Comparison of ENCODE assay signal across 16 cellular contexts in genomic region chrX:43003204-43003565, GRCh38.
A peak's percentile ranks its signal among the peaks of the same experiment; 100 is the strongest.
DNase-seq lines count a peak whose midpoint lies in the region; ATAC-seq and TF ChIP-seq lines count a peak whose summit lies in the region.
"Had no signal": no experiment of that assay in that cellular context is flagged by ENCODE, and none has a peak within 500 bp of the region (broad histone marks: within the 10 kb centered on the region; RNA-seq: fewer than 3 reads in every experiment).

No MANE protein-coding gene starts in this region.

- H3K27me3 ChIP-seq in colonic mucosa: no peaks in the 10 kb centered on the region
- H3K27me3 ChIP-seq: sigmoid colon had no signal

- H3K4me3 Mint-ChIP-seq in activated B cell treated with CpG ODN at 0.5 μM for 24 hours: no peak overlapping the region
- H3K4me3 Mint-ChIP-seq: activated CD8-positive, alpha-beta memory T cell treated with anti-CD3 and anti-CD28 coated beads, Interleukin-2, amount 10 ng/mL, durations not matched to agents 7 days and 5 days; natural killer cell had no signal

- no peak overlapping the region for H3K9ac ChIP-seq in colonic mucosa (ENCODE audit: low read depth in 2 of 2, low read length in 2 of 2)

- peaks cover 19% of the 10 kb centered on the region for H3K4me1 Mint-ChIP-seq in activated B cell treated with CpG ODN at 0.5 μM for 24 hours
- H3K4me1 Mint-ChIP-seq: natural killer cell had no signal

- peak overlapping the region; percentile 59 for H3K27ac Mint-ChIP-seq in activated B cell treated with CpG ODN at 0.5 μM for 24 hours
- H3K27ac Mint-ChIP-seq: activated CD8-positive, alpha-beta memory T cell treated with anti-CD3 and anti-CD28 coated beads, Interleukin-2, amount 10 ng/mL, durations not matched to agents 7 days and 5 days; activated naive CD4-positive, alpha-beta T cell treated with anti-CD3 and anti-CD28 coated beads, Interleukin-2, amount 50 U/mL, for 72 hours; natural killer cell had no signal

- ATAC-seq in GM18868 (IDR thresholded peaks at IDR 0.05; ENCODE audit: unreplicated experiment) (peak; percentile 33), GM21526 (IDR thresholded peaks at IDR 0.05; ENCODE audit: low FRiP score, unreplicated experiment) (peak; percentile 25), HG03025 (IDR thresholded peaks at IDR 0.05; ENCODE audit: low FRiP score, unreplicated experiment) (peak; percentile 34), activated B cell treated with CpG ODN at 0.5 μM for 24 hours (ENCODE audit: low read depth) (peak; percentile 34)
- ATAC-seq: activated CD8-positive, alpha-beta memory T cell treated with anti-CD3 and anti-CD28 coated beads, Interleukin-2, amount 10 ng/mL, durations not matched to agents 7 days and 5 days; activated naive CD4-positive, alpha-beta T cell treated with anti-CD3 and anti-CD28 coated beads, Interleukin-2, amount 50 U/mL, for 72 hours; left lobe of liver; natural killer cell had no signal

- DNase-seq in activated B cell treated with CpG ODN at 0.5 μM for 24 hours (no peak), COLO668 (lab: John Stamatoyannopoulos, UW; ENCODE audit: unreplicated experiment) (no peak), GM19238 (ENCODE audit: insufficient read length, low spot score) (no peak), colonic mucosa (no peak), GF-D8 (lab: John Stamatoyannopoulos, UW) (no peak)
- DNase-seq: activated CD8-positive, alpha-beta memory T cell treated with anti-CD3 and anti-CD28 coated beads, Interleukin-2, amount 10 ng/mL, durations not matched to agents 7 days and 5 days; caudate nucleus; natural killer cell; NCI-H2107; NK-92 treated with Interleukin-12 subunit alpha and Interleukin-12 subunit beta, amount 100 ng/mL, for 24 hours; sigmoid colon had no signal

- CTCF ChIA-PET in activated B cell treated with CpG ODN at 0.5 μM for 24 hours (lab: Charles Lee): no interaction called here

- no peaks in the 10 kb centered on the region for H3K36me3 ChIP-seq in colonic mucosa
- H3K36me3 ChIP-seq: sigmoid colon had no signal

- no peaks in the 10 kb centered on the region for H3K4me1 ChIP-seq in colonic mucosa
- H3K4me1 ChIP-seq: sigmoid colon had no signal

- H3K9me3 ChIP-seq in colonic mucosa: no peaks in the 10 kb centered on the region
- H3K9me3 ChIP-seq: sigmoid colon had no signal

- intact Hi-C loops in activated B cell treated with CpG ODN at 0.5 μM for 24 hours (cut with micrococcal nuclease) (loop anchor here (2.0 to 5.0 kb wide), 2 partner anchors 48 to 261 kb away; no protein-coding TSS in a partner anchor), colonic mucosa (cut with DNase I) (no loop called here)

- H3K36me3 Mint-ChIP-seq in activated B cell treated with CpG ODN at 0.5 μM for 24 hours (ENCODE audit: low read depth): no peaks in the 10 kb centered on the region
- H3K36me3 Mint-ChIP-seq: activated naive CD4-positive, alpha-beta T cell treated with anti-CD3 and anti-CD28 coated beads, Interleukin-2, amount 50 U/mL, for 72 hours; natural killer cell had no signal

- POLR2A ChIA-PET in activated B cell treated with CpG ODN at 0.5 μM for 24 hours (lab: Charles Lee): no interaction called here

- no peaks in the 10 kb centered on the region for H3K9me3 Mint-ChIP-seq in activated B cell treated with CpG ODN at 0.5 μM for 24 hours
- H3K9me3 Mint-ChIP-seq: activated naive CD4-positive, alpha-beta T cell treated with anti-CD3 and anti-CD28 coated beads, Interleukin-2, amount 50 U/mL, for 72 hours; natural killer cell had no signal

- no peak overlapping the region for H3K27ac ChIP-seq in colonic mucosa
- H3K27ac ChIP-seq: sigmoid colon had no signal

- no peaks in the 10 kb centered on the region for H3K27me3 Mint-ChIP-seq in activated B cell treated with CpG ODN at 0.5 μM for 24 hours
- H3K27me3 Mint-ChIP-seq: activated CD8-positive, alpha-beta memory T cell treated with anti-CD3 and anti-CD28 coated beads, Interleukin-2, amount 10 ng/mL, durations not matched to agents 7 days and 5 days had no signal

- no peak for TF ChIP-seq CTCF in activated B cell treated with CpG ODN at 0.5 μM for 24 hours (IDR thresholded peaks at IDR 0.05)
- TF ChIP-seq CTCF in colonic mucosa (IDR thresholded peaks at IDR 0.05): no peak

- H3K4me3 ChIP-seq in colonic mucosa: no peak overlapping the region
- H3K4me3 ChIP-seq: sigmoid colon had no signal
